In the genomic region with DNA sequence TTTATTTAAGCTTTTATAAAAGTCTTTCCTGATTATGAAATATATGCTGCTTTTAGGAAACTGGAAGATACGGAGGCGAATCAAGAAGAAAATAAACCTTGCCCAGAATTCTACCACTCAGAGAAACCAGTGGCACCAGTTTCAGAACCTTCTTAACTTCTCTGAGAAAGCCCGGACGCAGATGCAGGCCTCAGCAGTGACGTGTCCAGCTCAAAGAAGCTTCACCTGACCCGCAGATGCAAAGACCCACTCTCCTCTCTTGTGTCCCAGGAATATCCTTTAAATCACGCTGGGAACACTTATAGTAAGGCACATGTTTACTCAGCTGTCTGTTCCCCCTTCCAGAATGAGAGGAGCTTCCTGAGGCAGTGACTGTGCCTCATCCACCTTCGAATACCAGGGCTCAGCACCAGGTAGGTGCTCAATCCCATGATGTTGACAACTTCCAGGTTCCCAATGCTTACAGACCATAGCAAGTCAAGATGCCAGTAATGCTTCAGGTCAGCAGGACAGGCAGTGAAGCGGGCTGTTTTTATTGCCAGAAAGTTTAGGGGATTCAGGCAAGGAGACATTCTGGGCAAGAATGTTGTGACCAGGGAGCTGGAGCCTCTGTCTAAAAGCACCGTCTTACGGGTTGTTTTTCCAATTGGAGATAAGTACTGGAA, we compare ENCODE assay signal across 16 cellular contexts. TPM values are rescaled to one million over a fixed set of nuclear protein-coding genes. Genes with fewer than 3 reads are reported as not detected.
DNase-seq lines count a peak whose midpoint lies in the region; ATAC-seq, FAIRE-seq and TF ChIP-seq lines count a peak whose summit lies in the region.
"Had no signal": no experiment of that assay in that cellular context is flagged by ENCODE, and none has a peak within 500 bp of the region (broad histone marks: within the 10 kb centered on the region; RNA-seq: fewer than 3 reads in every experiment).

No MANE protein-coding gene starts in this region.

- H3K4me2 ChIP-seq in A549 (no peak overlapping the region), GM23338 (no peak overlapping the region)

- no peak for TF ChIP-seq RAD21 in A549 (conservative IDR thresholded peaks at IDR 0.05 in 1 of 2, IDR thresholded peaks at IDR 0.05 in 1 of 2)

- H3K4me3 Mint-ChIP-seq in GM23338 = no peak overlapping the region
- H3K4me3 Mint-ChIP-seq: activated naive CD8-positive, alpha-beta T cell treated with anti-CD3 and anti-CD28 coated beads, Interleukin-2, amount 10 ng/mL, durations not matched to agents 7 days and 5 days had no signal

- intact Hi-C loops in ascending aorta (cut with DNase I) = loop anchor here (5.0 kb wide), 4 partner anchors 66 to 179 kb away; a partner anchor contains a TSS
- intact Hi-C loops in stomach (cut with DNase I; ENCODE audit: low total_unique reads) = no loop called here

- DNase-seq in A549 (ENCODE audit: low read depth in 1 of 2, low spot score in 1 of 2) (no peak), GM23338 (ENCODE audit: low spot score) (no peak), ascending aorta (ENCODE audit: low spot score in 2 of 2) (no peak), left kidney (ENCODE audit: low read depth, low spot score) (peak; percentile 19), dedifferentiated amniotic fluid mesenchymal stem cell (ENCODE audit: extremely low spot score) (no peak), stomach (no peak), caudate nucleus (lab: John Stamatoyannopoulos, UW) (no peak)
- DNase-seq: activated CD8-positive, alpha-beta memory T cell treated with anti-CD3 and anti-CD28 coated beads, Interleukin-2, amount 50 U/mL, for 48 hours; activated naive CD8-positive, alpha-beta T cell treated with anti-CD3 and anti-CD28 coated beads, Interleukin-2, amount 10 ng/mL, durations not matched to agents 7 days and 5 days; NCI-H1930; stimulated activated CD4-positive, alpha-beta T cell treated with anti-CD3 and anti-CD28 coated beads, Interleukin-12 subunit alpha, Interleukin-12 subunit beta, amount 100 ng/mL, for 4 hours had no signal

- H3K79me2 ChIP-seq in GM23338 (replicated peaks; ENCODE audit: insufficient read depth) = no peaks in the 10 kb centered on the region
- H3K79me2 ChIP-seq: parathyroid adenoma had no signal

- H3K36me3 Mint-ChIP-seq in GM23338 (ENCODE audit: low read depth) = peaks cover 22% of the 10 kb centered on the region

- H4K20me1 ChIP-seq in GM23338 (replicated peaks; ENCODE audit: insufficient read depth) = no peaks in the 10 kb centered on the region

- no peaks in the 10 kb centered on the region for H3K27me3 ChIP-seq in GM23338 (ENCODE audit: insufficient read depth)
- H3K27me3 ChIP-seq in ascending aorta = no peaks in the 10 kb centered on the region
- no peaks in the 10 kb centered on the region for H3K27me3 ChIP-seq in stomach

- H3K9me3 Mint-ChIP-seq in GM23338 = no peaks in the 10 kb centered on the region
- H3K9me3 Mint-ChIP-seq: activated naive CD8-positive, alpha-beta T cell treated with anti-CD3 and anti-CD28 coated beads, Interleukin-2, amount 10 ng/mL, durations not matched to agents 7 days and 5 days had no signal

- 87% methylated on average over 11 of the region's 11 CpGs for WGBS in A549 (ENCODE audit: missing lambda C conversion rate)
- WGBS in stomach, 5 donors = 71 to 80% (median 77%) methylated on average over 11 of the region's 11 CpGs

- CTCF ChIA-PET in A549 (lab: Yijun Ruan, JAX) = interaction anchor here (0.6 to 4.5 kb wide), 10 partner anchors 9 to 1840 kb away, joined by 3 to 17 read pairs (median 3); no protein-coding TSS in a partner anchor

- no peaks in the 10 kb centered on the region for H3K27me3 Mint-ChIP-seq in GM23338 (ENCODE audit: insufficient read depth, low read depth, poor library complexity)
- H3K27me3 Mint-ChIP-seq: activated naive CD8-positive, alpha-beta T cell treated with anti-CD3 and anti-CD28 coated beads, Interleukin-2, amount 10 ng/mL, durations not matched to agents 7 days and 5 days had no signal

- POLR2A ChIA-PET in A549 (lab: Yijun Ruan, JAX) = no interaction called here

- H3F3A ChIP-seq in GM23338 (replicated peaks; ENCODE audit: low read depth) = no peaks in the 10 kb centered on the region

- peaks cover 19% of the 10 kb centered on the region for H3K4me1 Mint-ChIP-seq in GM23338

- no peak overlapping the region for H3K4me3 ChIP-seq in A549
- H3K4me3 ChIP-seq in GM23338 = no peak overlapping the region
- no peak overlapping the region for H3K4me3 ChIP-seq in ascending aorta
- H3K4me3 ChIP-seq in stomach = no peak overlapping the region
- H3K4me3 ChIP-seq: K562 had no signal

- no peak for ATAC-seq in A549
- ATAC-seq in GM23338 = no peak
- ATAC-seq in GM19328 (IDR thresholded peaks at IDR 0.05; ENCODE audit: unreplicated experiment) = no peak
- ATAC-seq: K562 had no signal

- TF ChIP-seq POLR2A in A549 (IDR thresholded peaks at IDR 0.05; ENCODE audit: low read length) (no peak), stomach (IDR thresholded peaks at IDR 0.05) (no peak)

- H3K27ac ChIP-seq in A549 = peak overlapping the region; percentile 47 to 60; a peak in 4 of 6 replicates
- H3K27ac ChIP-seq in GM23338 (ENCODE audit: low read depth) = 0 out of 2 replicates have a peak overlapping the region, but pooled peaks have one; percentile 70
- H3K27ac ChIP-seq in ascending aorta = peak overlapping the region; percentile 92 to 97
- H3K27ac ChIP-seq in stomach = no peak overlapping the region
- no peak overlapping the region for H3K27ac ChIP-seq in caudate nucleus (ENCODE audit: low read depth, low read length)
- H3K27ac ChIP-seq: parathyroid adenoma had no signal

- H2AFZ ChIP-seq in GM23338 = no peak overlapping the region
- H2AFZ ChIP-seq: parathyroid adenoma had no signal

- H3K36me3 ChIP-seq in GM23338 (ENCODE audit: insufficient read depth) (0 out of 2 replicates have a peak, but pooled peaks cover 10% of the 10 kb centered on the region), ascending aorta (peaks cover 15 to 23% of the 10 kb centered on the region in 2 donors), stomach (peaks cover 6 to 43% (median 32%) of the 10 kb centered on the region in 4 donors)

- H3K9me3 ChIP-seq in A549 (no peaks in the 10 kb centered on the region), ascending aorta (no peaks in the 10 kb centered on the region), stomach (no peaks in the 10 kb centered on the region)

- TF ChIP-seq EP300 in A549 (IDR thresholded peaks at IDR 0.05) (no peak), stomach (IDR thresholded peaks at IDR 0.05) (no peak)

- FAIRE-seq in A549 (lab: Jason Lieb, UNC) = no peak
- FAIRE-seq: K562 had no signal

- H3K4me1 ChIP-seq in A549 (peaks cover 44% of the 10 kb centered on the region), GM23338 (ENCODE audit: insufficient read depth) (no peaks in the 10 kb centered on the region), ascending aorta (peaks cover 13 to 61% of the 10 kb centered on the region in 2 donors), stomach (peaks cover 16 to 34% (median 22%) of the 10 kb centered on the region in 4 donors)
- H3K4me1 ChIP-seq: parathyroid adenoma had no signal

- TF ChIP-seq CTCF in A549 (IDR thresholded peaks at IDR 0.05) (no peak), GM23338 (conservative IDR thresholded peaks at IDR 0.05; ENCODE audit: low read depth in 2 of 2) (no peak), ascending aorta (IDR thresholded peaks at IDR 0.05) (no peak), stomach (IDR thresholded peaks at IDR 0.05) (no peak)

- 0 out of 2 replicates have a peak, but pooled peaks cover 5% of the 10 kb centered on the region for H3K9me2 ChIP-seq in GM23338 (ENCODE audit: insufficient read depth)

- peak overlapping the region; percentile 61; the same call in 1 of the 2 replicates for H3K27ac Mint-ChIP-seq in GM23338

TF ChIP-seq in A549, 52 proteins besides CTCF, POLR2A, EP300 and RAD21:
- TF ChIP-seq KDM5A (IDR thresholded peaks at IDR 0.05) (no peak), POLR2AphosphoS2 (conservative IDR thresholded peaks at IDR 0.05; ENCODE audit: low read length) (no peak), FOXS1 (CRISPR knock-in tag; IDR thresholded peaks at IDR 0.05) (no peak), ZNF302 (CRISPR knock-in tag; IDR thresholded peaks at IDR 0.05) (no peak), RNF2 (IDR thresholded peaks at IDR 0.05; ENCODE audit: borderline replicate concordance, low read depth) (no peak), CEBPB (IDR thresholded peaks at IDR 0.05) (no peak), PHF8 (IDR thresholded peaks at IDR 0.05; ENCODE audit: borderline replicate concordance, low read depth) (no peak), ZSCAN20 (CRISPR knock-in tag; IDR thresholded peaks at IDR 0.05) (no peak)
- TF ChIP-seq, protein P1, sequence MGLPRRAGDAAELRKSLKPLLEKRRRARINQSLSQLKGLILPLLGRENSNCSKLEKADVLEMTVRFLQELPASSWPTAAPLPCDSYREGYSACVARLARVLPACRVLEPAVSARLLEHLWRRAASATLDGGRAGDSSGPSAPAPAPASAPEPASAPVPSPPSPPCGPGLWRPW (IDR thresholded peaks at IDR 0.05) = no peak

TF ChIP-seq in GM23338, 12 proteins besides CTCF, POLR2A, EP300 and RAD21 (continues in another document):
- TF ChIP-seq POLR2AphosphoS5 (IDR thresholded peaks at IDR 0.05; ENCODE audit: low read depth) = no peak
- TF ChIP-seq ZNF114 (CRISPR knock-in tag; IDR thresholded peaks at IDR 0.05) = no peak

RNA-seq across cellular contexts. Expression of a gene that starts 39.9 kb away (rescaled TPM):
- polyA plus RNA-seq in A549 (2011; rRNA removed) (not detected in 2 replicates), A549 (2017; fragmentation: RNase III; extraction: RNeasy Plus Mini Kit Qiagen cat#74134 plus additional on column Dnase treatment) (not detected in 3 replicates), GM23338 (2016; fragmentation: Nextera tagmentation; extraction: Ambion mirVana) (not detected in 2 replicates), stomach (not detected)
- not detected in 2 replicates for polyA plus RNA-seq in A549 (2012; cell fraction: cytosol; rRNA removed)
- polyA plus RNA-seq in A549 (2012; cell fraction: nucleus; rRNA removed) = 0.05 TPM in 1 of 2 replicates, not detected in the other
- polyA minus RNA-seq in A549 (2011; rRNA and poly(A)+ RNA removed) = not detected in 2 replicates
- not detected in 2 replicates for total RNA-seq in GM23338 (2014; rRNA removed; shearing (Covaris generic))
- total RNA-seq in ascending aorta (not detected), stomach (not detected)
- total RNA-seq: activated naive CD8-positive, alpha-beta T cell treated with anti-CD3 and anti-CD28 coated beads, Interleukin-2, amount 10 ng/mL, durations not matched to agents 7 days and 5 days; K562; mucosa of gallbladder; urinary bladder had no signal
- polyA plus RNA-seq: K562, urinary bladder had no signal

Comparison
In these comparisons a context has a peak if more than half of its experiments do, and no peak if none do; other contexts are left out.
1. H3K27ac ChIP-seq: peak in A549 (2 of 2), GM23338 (single experiment) and ascending aorta (2 of 2); none in stomach (0 of 5) and caudate nucleus (single experiment).